ENCODE assay signal across 10 cellular contexts in genomic region chr16:51151435-51151950, GRCh38. TPM values are rescaled to one million over a fixed set of nuclear protein-coding genes. Genes with fewer than 3 reads are reported as not detected.
DNase-seq lines count a peak whose midpoint lies in the region; ATAC-seq and TF ChIP-seq lines count a peak whose summit lies in the region.
"Had no signal": no experiment of that assay in that cellular context is flagged by ENCODE, and none has a peak within 500 bp of the region (broad histone marks: within the 10 kb centered on the region; RNA-seq: fewer than 3 reads in every experiment).

No MANE protein-coding gene starts in this region.

- peak overlapping the region; percentile 85 for H3K4me2 ChIP-seq in GM23338

- H2AFZ ChIP-seq in GM23338, result no peak overlapping the region

- H3K9me2 ChIP-seq in GM23338 (ENCODE audit: insufficient read depth), result no peaks in the 10 kb centered on the region

- TF ChIP-seq POLR2A in prostate gland (IDR thresholded peaks at IDR 0.05), result no peak

- H3K27me3 Mint-ChIP-seq in GM23338 (ENCODE audit: insufficient read depth, low read depth, poor library complexity), result peaks cover 28% of the 10 kb centered on the region

- H3K4me3 ChIP-seq in GM23338 (peak overlapping the region; percentile 94), NT2/D1 (ENCODE audit: insufficient read length, low read depth) (peak overlapping the region; percentile 93), prostate gland (peak overlapping the region; percentile 19 to 32)

- peak overlapping the region; percentile 97 for H3K9ac ChIP-seq in NT2/D1 (ENCODE audit: insufficient read length, low read depth)

- peaks cover 31% of the 10 kb centered on the region for H3K4me1 ChIP-seq in GM23338 (ENCODE audit: insufficient read depth)
- peaks cover under 1% of the 10 kb centered on the region for H3K4me1 ChIP-seq in NT2/D1 (ENCODE audit: insufficient read depth, insufficient read length)
- H3K4me1 ChIP-seq in prostate gland (replicated peaks), result peaks cover 4% of the 10 kb centered on the region

- H3K27ac ChIP-seq in GM23338 (ENCODE audit: low read depth), result peak overlapping the region; percentile 98
- H3K27ac ChIP-seq in prostate gland, result no peak overlapping the region
- H3K27ac ChIP-seq: epithelial cell of prostate had no signal

- peaks cover 9% of the 10 kb centered on the region; the same call in 1 of the 2 replicates for H4K20me1 ChIP-seq in GM23338 (replicated peaks; ENCODE audit: insufficient read depth)

- H3K4me3 Mint-ChIP-seq in GM23338, result peak overlapping the region; percentile 96

- 2% methylated on average over 26 of the region's 60 CpGs for WGBS in prostate gland

- H3K9me3 ChIP-seq in NT2/D1 (ENCODE audit: insufficient read depth, low read length) (no peaks in the 10 kb centered on the region), prostate gland (no peaks in the 10 kb centered on the region)

- DNase-seq in GM23338 (ENCODE audit: low spot score), result peak; percentile 92
- peak; percentile 81 for DNase-seq in NT2/D1 (ENCODE audit: low read depth, low spot score)
- peak; percentile 50 for DNase-seq in Right ventricle myocardium inferior (ENCODE audit: missing footprints)
- DNase-seq in prostate gland (ENCODE audit: low spot score), result no peak
- no peak for DNase-seq in stimulated activated CD4-positive, alpha-beta T cell treated with anti-CD3 and anti-CD28 coated beads, Interleukin-15, amount 100 ng/mL, for 24 hours
- DNase-seq in DMS53 (lab: John Stamatoyannopoulos, UW), result no peak

- no peaks in the 10 kb centered on the region for H3K36me3 ChIP-seq in GM23338 (ENCODE audit: insufficient read depth)
- H3K36me3 ChIP-seq in NT2/D1 (ENCODE audit: insufficient read depth, insufficient read length, low read length), result peaks cover 4% of the 10 kb centered on the region
- H3K36me3 ChIP-seq in prostate gland, result no peaks in the 10 kb centered on the region

- intact Hi-C loops in Right ventricle myocardium inferior (cut with DNase I), result no loop called here
- intact Hi-C loops in prostate gland (cut with DNase I), result no loop called here

- no peak overlapping the region for H3K27ac Mint-ChIP-seq in GM23338
- H3K27ac Mint-ChIP-seq: IgD-negative memory B cell had no signal

- peaks cover 45% of the 10 kb centered on the region for H3K79me2 ChIP-seq in GM23338 (replicated peaks; ENCODE audit: insufficient read depth)

- no peaks in the 10 kb centered on the region; the same call in 1 of the 2 replicates for H3F3A ChIP-seq in GM23338 (replicated peaks; ENCODE audit: low read depth)

- H3K27me3 ChIP-seq in GM23338 (ENCODE audit: insufficient read depth) (peaks cover 62% of the 10 kb centered on the region), NT2/D1 (ENCODE audit: insufficient read depth, insufficient read length) (peaks cover 8% of the 10 kb centered on the region), prostate gland (replicated peaks; ENCODE audit: insufficient read depth) (peaks cover 42% of the 10 kb centered on the region)

- TF ChIP-seq CTCF in GM23338 (conservative IDR thresholded peaks at IDR 0.05; ENCODE audit: low read depth in 2 of 2) (no peak), prostate gland (IDR thresholded peaks at IDR 0.05) (no peak)

- H3K4me1 Mint-ChIP-seq in GM23338, result peaks cover 43% of the 10 kb centered on the region
- H3K4me1 Mint-ChIP-seq: IgD-negative memory B cell had no signal

- ATAC-seq in GM23338, result peak; percentile 32
- ATAC-seq in Right ventricle myocardium inferior, result no peak
- no peak for ATAC-seq in GM21526 (IDR thresholded peaks at IDR 0.05; ENCODE audit: low FRiP score, unreplicated experiment)
- no peak for ATAC-seq in GM18520 (IDR thresholded peaks at IDR 0.05; ENCODE audit: unreplicated experiment)

- H3K9me3 Mint-ChIP-seq in GM23338, result peaks cover 3% of the 10 kb centered on the region; the same call in 2 of the 3 replicates

- peaks cover 24% of the 10 kb centered on the region for H3K36me3 Mint-ChIP-seq in GM23338 (ENCODE audit: low read depth)
- H3K36me3 Mint-ChIP-seq: IgD-negative memory B cell had no signal

TF ChIP-seq in GM23338, 12 proteins besides CTCF, POLR2A, EP300 and RAD21 (continues in another document):
- no peak for TF ChIP-seq JUNB (IDR thresholded peaks at IDR 0.05; ENCODE audit: unreplicated experiment)
- TF ChIP-seq STAT1 (IDR thresholded peaks at IDR 0.05; ENCODE audit: unreplicated experiment), result no peak
- no peak for TF ChIP-seq CREB1 (CRISPR knock-in tag; IDR thresholded peaks at IDR 0.05; ENCODE audit: low read depth)
- TF ChIP-seq POLR2AphosphoS5 (IDR thresholded peaks at IDR 0.05; ENCODE audit: low read depth), result no peak
- TF ChIP-seq ZNF462 (CRISPR knock-in tag; IDR thresholded peaks at IDR 0.05), result no peak
- TF ChIP-seq ZNF331 (CRISPR knock-in tag; IDR thresholded peaks at IDR 0.05; ENCODE audit: low read depth), result no peak
- TF ChIP-seq EZH2 (IDR thresholded peaks at IDR 0.05; ENCODE audit: low read depth, unreplicated experiment), result no peak
- no peak for TF ChIP-seq NANOG (IDR thresholded peaks at IDR 0.05; ENCODE audit: borderline replicate concordance)

RNA-seq across cellular contexts. Expression of gene SALL1, which starts 0.4 kb away (rescaled TPM):
- 20.2 and 22.7 TPM in 2 replicates for total RNA-seq in GM23338 (2014; rRNA removed; shearing (Covaris generic))
- polyA plus RNA-seq in GM23338 (2016; fragmentation: Nextera tagmentation; extraction: Ambion mirVana), result 9.0 and 9.4 TPM in 2 replicates
- total RNA-seq in Right ventricle myocardium inferior (0.08 TPM), prostate gland (1 to 10 TPM in 1 of 2 donors, under 1 TPM in 1; 0.14 to 4.8 TPM)
- polyA plus RNA-seq: IgD-negative memory B cell had no signal

Comparison
In these comparisons a context has a peak if more than half of its experiments do, and no peak if none do; other contexts are left out.
1. DNase-seq: peak in GM23338 (single experiment), NT2/D1 (single experiment) and Right ventricle myocardium inferior (single experiment); none in prostate gland (single experiment), stimulated activated CD4-positive, alpha-beta T cell treated with anti-CD3 and anti-CD28 coated beads, Interleukin-15, amount 100 ng/mL, for 24 hours (single experiment) and DMS53 (single experiment).
2. H3K4me3 ChIP-seq: peak in every context shown above with its lines; median percentile 94 in GM23338; 93 in NT2/D1; 26 in prostate gland.